ENCODE assay signal across 8 cellular contexts in genomic region chrX:73851014-73852009, GRCh38. TPM values are rescaled to one million over a fixed set of nuclear protein-coding genes. Genes with fewer than 3 reads are reported as not detected.
DNase-seq lines count a peak whose midpoint lies in the region; ATAC-seq and TF ChIP-seq lines count a peak whose summit lies in the region.

No MANE protein-coding gene starts in this region.

- no peak overlapping the region for H2AFZ ChIP-seq in fibroblast of lung (ENCODE audit: low read length)

- H3K27ac ChIP-seq in fibroblast of lung (ENCODE audit: insufficient read depth, low read length) (peak overlapping the region; percentile 90), transverse colon (peak overlapping the region in 2 of 4 donors; percentile 80 to 86)

- H3K9me3 ChIP-seq in fibroblast of lung (ENCODE audit: control insufficient read depth, insufficient read depth, low read depth, low read length): no peaks in the 10 kb centered on the region
- no peaks in the 10 kb centered on the region for H3K9me3 ChIP-seq in transverse colon

- WGBS in transverse colon (ENCODE audit: low coverage in 1 of 2), 2 donors: 54% methylated on average over 33 of the region's 33 CpGs; no CpG with 5 or more reads in 1 of the 2 donors

- intact Hi-C loops in cardiac septum (cut with DNase I) (no loop called here), left ventricle myocardium superior (cut with micrococcal nuclease) (no loop called here), transverse colon (cut with DNase I; ENCODE audit: low total_unique reads) (loop anchor here (10.0 kb wide), 1 partner anchor 493 kb away; no protein-coding TSS in a partner anchor)

- peaks cover under 1% of the 10 kb centered on the region for H4K20me1 ChIP-seq in fibroblast of lung (ENCODE audit: control insufficient read depth, extremely low read depth, insufficient read depth, low read length)

- H3K27me3 ChIP-seq in fibroblast of lung (ENCODE audit: control insufficient read depth, insufficient read depth, low read length) (no peaks in the 10 kb centered on the region), transverse colon (no peaks in the 10 kb centered on the region)

- peak overlapping the region; percentile 8 for H3K9ac ChIP-seq in fibroblast of lung (ENCODE audit: insufficient read depth, low read length)

- peaks cover 43% of the 10 kb centered on the region for H3K79me2 ChIP-seq in fibroblast of lung (ENCODE audit: control insufficient read depth, insufficient read depth, low read length)

- H3K4me3 ChIP-seq in fibroblast of lung (replicated peaks in 1 of 4; ENCODE audit: control extremely low read depth in 1 of 4, insufficient read depth in 1 of 4, low read depth in 3 of 4, low read length in 4 of 4) (peak overlapping the region in 2 of 4 experiments; percentile 67 to 81), transverse colon (peak overlapping the region in 2 of 4 donors; percentile 39 to 43)

- in situ Hi-C loops in transverse colon (cut with MboI; ENCODE audit: low pct_ligation_motif_present in 1 of 4, low pct_unique_long_range_greater_than_20kb in 1 of 4, low sequenced_read_pairs in 3 of 4): loop anchor here (5.0 to 25.0 kb wide), 8 partner anchors 163 to 711 kb away; no protein-coding TSS in a partner anchor

- TF ChIP-seq POLR2A in transverse colon (IDR thresholded peaks at IDR 0.05): no peak

- DNase-seq in cardiac septum (ENCODE audit: low spot score): peak; percentile 90
- DNase-seq in left ventricle myocardium superior: no peak
- peak; percentile 97 for DNase-seq in NCI-H2227 (lab: John Stamatoyannopoulos, UW; ENCODE audit: unreplicated experiment)
- peak in 1 of 2 donors; percentile 95 for DNase-seq in fibroblast of lung (ENCODE audit: low read depth in 2 of 2)
- DNase-seq in transverse colon: peak; percentile 90
- no peak for DNase-seq in GM03348 (ENCODE audit: low spot score)
- DNase-seq in cerebellar cortex (ENCODE audit: low spot score): no peak

- peak overlapping the region; percentile 35 for H3K4me2 ChIP-seq in fibroblast of lung (ENCODE audit: extremely low read depth, insufficient read depth, low read length)

- ATAC-seq in left ventricle myocardium superior (no peak), GM21528 (IDR thresholded peaks at IDR 0.05; ENCODE audit: low FRiP score, unreplicated experiment) (no peak)

- no peaks in the 10 kb centered on the region for H3K4me1 ChIP-seq in fibroblast of lung (ENCODE audit: control insufficient read depth, extremely low read depth, insufficient read depth, low read length)
- peaks cover 0 to 4% (median 0%) of the 10 kb centered on the region in 4 donors for H3K4me1 ChIP-seq in transverse colon

- no peak for TF ChIP-seq EP300 in transverse colon (IDR thresholded peaks at IDR 0.05; ENCODE audit: low read depth)

- TF ChIP-seq CTCF in fibroblast of lung (conservative IDR thresholded peaks at IDR 0.05 in 1 of 2, IDR thresholded peaks at IDR 0.05 in 1 of 2; ENCODE audit: low read depth in 1 of 2, low read length in 2 of 2) (no peak), transverse colon (IDR thresholded peaks at IDR 0.05) (no peak)

- H3K36me3 ChIP-seq in fibroblast of lung (ENCODE audit: control insufficient read depth, insufficient read depth, low read length): no peaks in the 10 kb centered on the region
- no peaks in the 10 kb centered on the region for H3K36me3 ChIP-seq in transverse colon

RNA-seq across cellular contexts. Expression of gene XIST, which starts 1.2 kb away (rescaled TPM):
- total RNA-seq in cardiac septum (143 TPM), left ventricle myocardium superior (0.57 TPM), fibroblast of lung (97.9 TPM in 1 of 2 replicates, not detected in the other), transverse colon (100 to 1,000 TPM in 2 of 4 donors, 1 to 10 TPM in 1, under 1 TPM in 1; 0.27 to 709 (median 242) TPM)
- polyA plus RNA-seq in fibroblast of lung: 0.07 and 65.5 TPM in 2 replicates
- 23.3 TPM in 1 of 2 replicates, not detected in the other for polyA plus RNA-seq in fibroblast of lung (2012)
- 1.1 and 51.6 TPM in 2 replicates for polyA minus RNA-seq in fibroblast of lung (ENCODE audit: low replicate concordance)

Comparison
In these comparisons a context has a peak if more than half of its experiments do, and no peak if none do; other contexts are left out.
1. DNase-seq: peak in cardiac septum (single experiment), NCI-H2227 (single experiment) and transverse colon (single experiment); none in left ventricle myocardium superior (single experiment), GM03348 (single experiment) and cerebellar cortex (single experiment).